In genomic region chr18:62737474-62737873, GRCh38 we compare ENCODE assay signal across 24 cellular contexts.
"Had no signal": no experiment of that assay in that cellular context is flagged by ENCODE, and none has a peak within 500 bp of the region (broad histone marks: within the 10 kb centered on the region; RNA-seq: fewer than 3 reads in every experiment).

No MANE protein-coding gene starts in this region.

- H3K27me3 Mint-ChIP-seq: activated CD4-positive, alpha-beta memory T cell treated with anti-CD3 and anti-CD28 coated beads, Interleukin-2, amount 10 ng/mL, durations not matched to agents 7 days and 5 days; activated CD4-positive, alpha-beta T cell treated with anti-CD3 and anti-CD28 coated beads for 36 hours; activated naive CD4-positive, alpha-beta T cell treated with anti-CD3 and anti-CD28 coated beads, Interleukin-2, amount 10 ng/mL, durations not matched to agents 7 days and 5 days; activated naive CD8-positive, alpha-beta T cell treated with anti-CD3 and anti-CD28 coated beads for 36 hours; activated T-helper 17 cell treated with anti-CD3 and anti-CD28 coated beads, Interleukin-2, amount 50 U/mL, for 72 hours had no signal

- H3K27ac Mint-ChIP-seq: activated CD4-positive, alpha-beta memory T cell treated with anti-CD3 and anti-CD28 coated beads, Interleukin-2, amount 10 ng/mL, durations not matched to agents 7 days and 5 days; activated CD4-positive, alpha-beta T cell treated with anti-CD3 and anti-CD28 coated beads for 36 hours; activated naive CD4-positive, alpha-beta T cell treated with anti-CD3 and anti-CD28 coated beads, Interleukin-2, amount 10 ng/mL, durations not matched to agents 7 days and 5 days; activated naive CD8-positive, alpha-beta T cell treated with anti-CD3 and anti-CD28 coated beads for 36 hours; activated T-helper 17 cell treated with anti-CD3 and anti-CD28 coated beads, Interleukin-2, amount 50 U/mL, for 72 hours had no signal

- H3K9ac ChIP-seq: KMS-11 had no signal

- H3K4me3 ChIP-seq: breast epithelium, SK-N-MC had no signal

- H3K9me3 Mint-ChIP-seq: activated naive CD4-positive, alpha-beta T cell treated with anti-CD3 and anti-CD28 coated beads, Interleukin-2, amount 10 ng/mL, durations not matched to agents 7 days and 5 days; activated T-helper 17 cell treated with anti-CD3 and anti-CD28 coated beads, Interleukin-2, amount 50 U/mL, for 72 hours had no signal

- H3K36me3 ChIP-seq: breast epithelium had no signal

- ATAC-seq: activated CD4-positive, alpha-beta T cell treated with anti-CD3 and anti-CD28 coated beads for 36 hours; activated T-helper 17 cell treated with anti-CD3 and anti-CD28 coated beads, Interleukin-2, amount 50 U/mL, for 72 hours; Right ventricle myocardium inferior had no signal

- H3K4me1 Mint-ChIP-seq: activated naive CD4-positive, alpha-beta T cell treated with anti-CD3 and anti-CD28 coated beads, Interleukin-2, amount 10 ng/mL, durations not matched to agents 7 days and 5 days had no signal

- DNase-seq: activated CD4-positive, alpha-beta memory T cell treated with anti-CD3 and anti-CD28 coated beads, Interleukin-2, amount 10 ng/mL, durations not matched to agents 7 days and 5 days; activated CD4-positive, alpha-beta T cell treated with anti-CD3 and anti-CD28 coated beads for 36 hours; activated CD4-positive, alpha-beta T cell treated with anti-CD3 and anti-CD28 coated beads, Interleukin-2, amount 50 U/mL, for 1 hour; activated gamma-delta T cell; activated naive CD4-positive, alpha-beta T cell treated with anti-CD3 and anti-CD28 coated beads, Interleukin-2, amount 10 ng/mL, durations not matched to agents 7 days and 5 days; activated naive CD8-positive, alpha-beta T cell treated with anti-CD3 and anti-CD28 coated beads for 36 hours; activated T-cell treated with anti-CD3 and anti-CD28 coated beads for 4 hours; activated T-cell treated with anti-CD3 and anti-CD28 coated beads, Interleukin-2, amount 50 U/mL, for 48 hours; aorta; NCI-H1092; NCI-H1417; NCI-H1694; NCI-H2029; NCI-H345; NCI-H510A; NCI-H526 treated with DMSO at 0.1 percent for 48 hours; NCI-H82; T-helper 1 cell had no signal

- H3K4me3 Mint-ChIP-seq: activated CD4-positive, alpha-beta memory T cell treated with anti-CD3 and anti-CD28 coated beads, Interleukin-2, amount 10 ng/mL, durations not matched to agents 7 days and 5 days; activated CD4-positive, alpha-beta T cell treated with anti-CD3 and anti-CD28 coated beads for 36 hours; activated naive CD4-positive, alpha-beta T cell treated with anti-CD3 and anti-CD28 coated beads, Interleukin-2, amount 10 ng/mL, durations not matched to agents 7 days and 5 days; activated naive CD8-positive, alpha-beta T cell treated with anti-CD3 and anti-CD28 coated beads for 36 hours; activated T-helper 17 cell treated with anti-CD3 and anti-CD28 coated beads, Interleukin-2, amount 50 U/mL, for 72 hours had no signal

- H3K27me3 ChIP-seq: breast epithelium had no signal

- H3K36me3 Mint-ChIP-seq: activated naive CD4-positive, alpha-beta T cell treated with anti-CD3 and anti-CD28 coated beads, Interleukin-2, amount 10 ng/mL, durations not matched to agents 7 days and 5 days had no signal

- H3K4me1 ChIP-seq: breast epithelium had no signal

- H3K27ac ChIP-seq: breast epithelium, KMS-11, SK-N-MC, VCaP had no signal
